ENCODE assay signal across 31 cellular contexts in the genomic region with DNA sequence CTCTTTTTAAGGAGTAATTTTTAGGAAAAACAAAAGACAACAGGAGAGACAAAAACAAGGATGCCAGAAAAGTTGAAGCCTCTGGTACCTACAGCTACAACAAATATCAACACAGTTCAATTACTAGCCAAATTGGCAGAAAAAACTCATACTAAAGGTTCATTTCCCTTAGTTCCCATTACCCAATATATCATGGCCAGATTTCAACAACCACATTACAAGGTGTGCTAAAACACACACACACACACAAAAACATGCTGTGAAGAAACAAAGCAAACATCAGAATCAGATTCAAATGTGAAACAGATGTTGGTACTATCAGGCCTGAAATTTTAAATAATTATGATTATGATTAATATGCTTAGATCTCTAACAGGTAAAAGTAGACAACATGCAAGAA.
"Had no signal": no experiment of that assay in that cellular context is flagged by ENCODE, and none has a peak within 500 bp of the region (broad histone marks: within the 10 kb centered on the region; RNA-seq: fewer than 3 reads in every experiment).

No MANE protein-coding gene starts in this region.

- H3K27ac ChIP-seq: brain microvascular endothelial cell, coronary artery, dorsolateral prefrontal cortex, esophagus muscularis mucosa, foreskin keratinocyte, gastrocnemius medialis, WERI-Rb-1 had no signal

- H3K27ac Mint-ChIP-seq: activated B cell treated with CpG ODN at 0.5 μM for 24 hours; activated CD8-positive, alpha-beta T cell treated with anti-CD3 and anti-CD28 coated beads for 36 hours; activated naive CD8-positive, alpha-beta T cell; activated T-helper 17 cell treated with anti-CD3 and anti-CD28 coated beads, Interleukin-2, amount 50 U/mL, for 72 hours; dendritic cell treated with granulocyte-macrophage colony-stimulating factor and Interleukin-4, amounts not matched to agents 40 ng/mL and 50 ng/mL, for 4 days; T-helper 17 cell; T-helper 2 cell treated with Interferon-gamma antibody and Interleukin-4, amounts not matched to agents 5 μg/mL and 100 μg/mL, for 36 hours had no signal

- H3K27me3 ChIP-seq: brain microvascular endothelial cell, dorsolateral prefrontal cortex, esophagus muscularis mucosa, foreskin keratinocyte, gastrocnemius medialis had no signal

- H3K4me1 Mint-ChIP-seq: activated B cell treated with CpG ODN at 0.5 μM for 24 hours; activated T-helper 17 cell treated with anti-CD3 and anti-CD28 coated beads, Interleukin-2, amount 50 U/mL, for 72 hours; central memory CD8-positive, alpha-beta T cell; T-helper 17 cell had no signal

- H3K4me3 Mint-ChIP-seq: activated B cell treated with CpG ODN at 0.5 μM for 24 hours; activated CD8-positive, alpha-beta T cell treated with anti-CD3 and anti-CD28 coated beads for 36 hours; activated naive CD8-positive, alpha-beta T cell; activated T-cell treated with anti-CD3 and anti-CD28 coated beads, Interleukin-2, amount 50 U/mL, for 4 hours; activated T-helper 17 cell treated with anti-CD3 and anti-CD28 coated beads, Interleukin-2, amount 50 U/mL, for 72 hours; central memory CD8-positive, alpha-beta T cell; dendritic cell treated with granulocyte-macrophage colony-stimulating factor and Interleukin-4, amounts not matched to agents 40 ng/mL and 50 ng/mL, for 4 days; T-helper 17 cell; T-helper 2 cell treated with Interferon-gamma antibody and Interleukin-4, amounts not matched to agents 5 μg/mL and 100 μg/mL, for 36 hours had no signal

- H3K9me3 Mint-ChIP-seq: activated B cell treated with CpG ODN at 0.5 μM for 24 hours; activated CD8-positive, alpha-beta T cell treated with anti-CD3 and anti-CD28 coated beads for 36 hours; activated T-cell treated with anti-CD3 and anti-CD28 coated beads, Interleukin-2, amount 50 U/mL, for 4 hours had no signal

- H3K36me3 ChIP-seq: brain microvascular endothelial cell, esophagus muscularis mucosa, gastrocnemius medialis, WERI-Rb-1 had no signal

- DNase-seq: activated B cell treated with CpG ODN at 0.5 μM for 24 hours; activated CD4-positive, alpha-beta T cell treated with anti-CD3 and anti-CD28 coated beads for 48 hours; activated CD4-positive, alpha-beta T cell treated with anti-CD3 and anti-CD28 coated beads, Interleukin-2, amount 50 U/mL, for 1 hour; activated CD4-positive, alpha-beta T cell treated with anti-CD3 and anti-CD28 coated beads, Interleukin-2, amount 50 U/mL, for 48 hours; activated CD8-positive, alpha-beta memory T cell treated with anti-CD3 and anti-CD28 coated beads for 24 hours; activated CD8-positive, alpha-beta T cell treated with anti-CD3 and anti-CD28 coated beads for 36 hours; activated effector memory CD4-positive, alpha-beta T cell treated with Interleukin-2 at 50 U/mL for 16 hours; activated gamma-delta T cell treated with Interleukin-2 at 50 U/mL for 16 hours; activated naive CD4-positive, alpha-beta T cell treated with anti-CD3 and anti-CD28 coated beads, Interleukin-2, amount 50 U/mL, for 16 hours; activated naive CD4-positive, alpha-beta T cell treated with Interleukin-2 at 50 U/mL for 16 hours; activated T-cell treated with anti-CD3 and anti-CD28 coated beads, Interleukin-2, amount 50 U/mL, for 4 hours; amniotic stem cell; anterior cingulate cortex; brain microvascular endothelial cell; dorsolateral prefrontal cortex; effector memory CD4-positive, alpha-beta T cell; erythroblast; foreskin keratinocyte; gastrocnemius medialis; glutamatergic neuron; T-helper 1 cell; T-helper 17 cell; T1000; WERI-Rb-1 had no signal

- H3K36me3 Mint-ChIP-seq: activated naive CD8-positive, alpha-beta T cell had no signal

- H3K27me3 Mint-ChIP-seq: activated B cell treated with CpG ODN at 0.5 μM for 24 hours; activated CD8-positive, alpha-beta T cell treated with anti-CD3 and anti-CD28 coated beads for 36 hours; activated naive CD8-positive, alpha-beta T cell; activated T-helper 17 cell treated with anti-CD3 and anti-CD28 coated beads, Interleukin-2, amount 50 U/mL, for 72 hours; central memory CD8-positive, alpha-beta T cell; dendritic cell treated with granulocyte-macrophage colony-stimulating factor and Interleukin-4, amounts not matched to agents 40 ng/mL and 50 ng/mL, for 4 days; T-helper 17 cell had no signal

- H3K4me1 ChIP-seq: esophagus muscularis mucosa, foreskin keratinocyte, gastrocnemius medialis had no signal

- H3K4me3 ChIP-seq: coronary artery, dorsolateral prefrontal cortex, esophagus muscularis mucosa, gastrocnemius medialis had no signal

- H3K9me3 ChIP-seq: esophagus muscularis mucosa, gastrocnemius medialis had no signal
